8 cellular contexts compared by ENCODE assay signal in the genomic region with DNA sequence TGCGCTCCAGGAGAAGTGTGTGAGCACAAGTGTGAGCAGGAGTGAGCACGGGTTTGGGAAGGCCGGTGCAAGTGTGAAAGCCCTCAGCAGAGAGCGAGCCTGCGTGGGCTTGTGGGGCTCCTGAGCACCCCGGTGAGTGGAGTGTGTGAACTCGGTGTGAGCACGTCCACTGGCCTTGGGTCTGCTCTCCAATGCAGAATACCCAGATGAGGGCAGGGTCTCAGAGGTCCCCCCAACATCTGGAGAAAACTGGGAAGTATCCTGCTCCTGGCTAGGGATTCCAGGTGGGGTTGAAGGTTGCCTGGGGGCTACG. TPM values are rescaled to one million over a fixed set of nuclear protein-coding genes. Genes with fewer than 3 reads are reported as not detected.
DNase-seq lines count a peak whose midpoint lies in the region; TF ChIP-seq lines count a peak whose summit lies in the region.

No MANE protein-coding gene starts in this region.

- H2BK12ac ChIP-seq in trophoblast cell (ENCODE audit: low read length), result peak overlapping the region; percentile 3

- peak overlapping the region; percentile 82 for H3K14ac ChIP-seq in trophoblast cell (ENCODE audit: low read length)

- H3K9ac ChIP-seq in SK-N-MC (ENCODE audit: insufficient read length), result peak overlapping the region; percentile 80
- H3K9ac ChIP-seq in fibroblast of lung (ENCODE audit: insufficient read depth, low read length), result peak overlapping the region; percentile 11
- peak overlapping the region; percentile 80 for H3K9ac ChIP-seq in trophoblast cell (ENCODE audit: low read length)

- H4K20me1 ChIP-seq in DOHH2 (ENCODE audit: control insufficient read depth, insufficient read depth, low read depth, low read length) (no peaks in the 10 kb centered on the region), fibroblast of lung (ENCODE audit: control insufficient read depth, extremely low read depth, insufficient read depth, low read length) (no peaks in the 10 kb centered on the region)

- peak overlapping the region; percentile 99 for H3K4me3 ChIP-seq in DOHH2 (ENCODE audit: low read length)
- H3K4me3 ChIP-seq in SK-N-MC, result peak overlapping the region; percentile 84
- H3K4me3 ChIP-seq in fibroblast of lung (replicated peaks in 1 of 4; ENCODE audit: control extremely low read depth in 1 of 4, insufficient read depth in 1 of 4, low read depth in 3 of 4, low read length in 4 of 4), result peak overlapping the region; percentile 67 to 72 (median 70)
- peak overlapping the region; percentile 72 for H3K4me3 ChIP-seq in trophoblast cell (ENCODE audit: low read depth, low read length)

- peaks cover 15% of the 10 kb centered on the region for H3K79me1 ChIP-seq in trophoblast cell (ENCODE audit: low read length)

- H3K4ac ChIP-seq in trophoblast cell (ENCODE audit: low read depth, low read length), result peak overlapping the region; percentile 81

- H3K9me2 ChIP-seq in DOHH2 (replicated peaks; ENCODE audit: control insufficient read depth, low read length), result no peaks in the 10 kb centered on the region

- no peaks in the 10 kb centered on the region; the same call in 1 of the 2 replicates for H3F3A ChIP-seq in DOHH2 (ENCODE audit: control insufficient read depth, insufficient read depth)

- H2BK5ac ChIP-seq in trophoblast cell (ENCODE audit: low read depth, low read length, poor library complexity), result no peak overlapping the region

- H4K12ac ChIP-seq in trophoblast cell (ENCODE audit: low read depth, low read length), result peak overlapping the region; percentile 66

- H3K27ac ChIP-seq in DOHH2 (ENCODE audit: low read depth, low read length) (peak overlapping the region; percentile 63), SK-N-MC (peak overlapping the region; percentile 31; the same call in 1 of the 2 replicates), fibroblast of lung (ENCODE audit: insufficient read depth, low read length) (no peak overlapping the region), trophoblast cell (ENCODE audit: low read depth, low read length) (peak overlapping the region; percentile 42)

- TF ChIP-seq CTCF in DOHH2 (IDR thresholded peaks at IDR 0.05; ENCODE audit: low read depth, low read length, poor library complexity, severe bottlenecking) (no peak), fibroblast of lung (conservative IDR thresholded peaks at IDR 0.05 in 1 of 2, IDR thresholded peaks at IDR 0.05 in 1 of 2; ENCODE audit: low read depth in 1 of 2, low read length in 2 of 2) (no peak)

- H3K4me2 ChIP-seq in DOHH2 (ENCODE audit: low read length) (peak overlapping the region; percentile 87), fibroblast of lung (ENCODE audit: extremely low read depth, insufficient read depth, low read length) (peak overlapping the region; percentile 91), trophoblast cell (ENCODE audit: low read length) (peak overlapping the region; percentile 73)

- H2BK120ac ChIP-seq in trophoblast cell (ENCODE audit: insufficient read depth, low read length, poor library complexity), result no peak overlapping the region

- H4K8ac ChIP-seq in trophoblast cell (ENCODE audit: low read depth, low read length), result peak overlapping the region; percentile 85

- H3K27me3 ChIP-seq in DOHH2 (ENCODE audit: control insufficient read depth, low read length), result no peaks in the 10 kb centered on the region
- H3K27me3 ChIP-seq in fibroblast of lung (ENCODE audit: control insufficient read depth, insufficient read depth, low read length), result no peaks in the 10 kb centered on the region
- H3K27me3 ChIP-seq in trophoblast cell (ENCODE audit: insufficient read depth, low read length), result no peaks in the 10 kb centered on the region

- peak overlapping the region; percentile 70 for H3K18ac ChIP-seq in trophoblast cell (ENCODE audit: low read length)

- DNase-seq in SK-N-MC (ENCODE audit: low read depth, low spot score), result no peak
- no peak for DNase-seq in fibroblast of lung (ENCODE audit: low read depth in 2 of 2)
- DNase-seq in trophoblast cell, result no peak
- no peak for DNase-seq in NCI-H2196 treated with DMSO at 0.1 percent for 48 hours (lab: John Stamatoyannopoulos, UW; ENCODE audit: unreplicated experiment)
- DNase-seq in NK-92 treated with Interleukin-12 subunit alpha and Interleukin-12 subunit beta, amount 100 ng/mL, for 24 hours (lab: John Stamatoyannopoulos, UW), result no peak
- DNase-seq in SHP77 (lab: John Stamatoyannopoulos, UW), result no peak
- DNase-seq in foreskin melanocyte, result no peak

- H3K36me3 ChIP-seq in DOHH2 (ENCODE audit: control insufficient read depth, low read length) (peaks cover 38% of the 10 kb centered on the region), SK-N-MC (ENCODE audit: insufficient read depth, low read length) (no peaks in the 10 kb centered on the region), fibroblast of lung (ENCODE audit: control insufficient read depth, insufficient read depth, low read length) (peaks cover 2% of the 10 kb centered on the region), trophoblast cell (ENCODE audit: control insufficient read depth in 1 of 2, insufficient read depth in 2 of 2, low read length in 2 of 2) (peaks cover 2 to 8% of the 10 kb centered on the region in 2 experiments)

- no peak overlapping the region for H3K23ac ChIP-seq in trophoblast cell (ENCODE audit: low read length)

- peaks cover 52% of the 10 kb centered on the region for H3K79me2 ChIP-seq in DOHH2 (ENCODE audit: control insufficient read depth, low read length)
- H3K79me2 ChIP-seq in fibroblast of lung (ENCODE audit: control insufficient read depth, insufficient read depth, low read length), result peaks cover 3% of the 10 kb centered on the region
- peaks cover 10% of the 10 kb centered on the region for H3K79me2 ChIP-seq in trophoblast cell (ENCODE audit: control insufficient read depth, insufficient read depth, low read length, poor library complexity)

- H2AFZ ChIP-seq in fibroblast of lung (ENCODE audit: low read length), result peak overlapping the region; percentile 8
- H2AFZ ChIP-seq in trophoblast cell (ENCODE audit: insufficient read depth, low read length, poor library complexity), result peak overlapping the region; percentile 19

- WGBS in trophoblast cell (ENCODE audit: extremely low coverage, insufficient coverage, insufficient read length), result no CpG with 5 or more reads among the region's 9 CpGs

- peak overlapping the region; percentile 45 for H4K91ac ChIP-seq in trophoblast cell (ENCODE audit: low read depth, low read length)

- H3K4me1 ChIP-seq in DOHH2 (ENCODE audit: control insufficient read depth, low read length), result peaks cover 26% of the 10 kb centered on the region
- peaks cover 6% of the 10 kb centered on the region for H3K4me1 ChIP-seq in fibroblast of lung (ENCODE audit: control insufficient read depth, extremely low read depth, insufficient read depth, low read length)
- peaks cover 15 to 18% of the 10 kb centered on the region in 2 experiments for H3K4me1 ChIP-seq in trophoblast cell (ENCODE audit: control insufficient read depth in 1 of 2, insufficient read depth in 2 of 2, low read length in 2 of 2)

- peak overlapping the region; percentile 6 for H2AK5ac ChIP-seq in trophoblast cell (ENCODE audit: low read length)

- no peaks in the 10 kb centered on the region for H3K9me3 ChIP-seq in DOHH2 (ENCODE audit: control insufficient read depth, insufficient read depth, low read length)
- H3K9me3 ChIP-seq in SK-N-MC (ENCODE audit: low read depth, low read length), result no peaks in the 10 kb centered on the region
- H3K9me3 ChIP-seq in fibroblast of lung (ENCODE audit: control insufficient read depth, insufficient read depth, low read depth, low read length), result no peaks in the 10 kb centered on the region
- peaks cover 2% of the 10 kb centered on the region for H3K9me3 ChIP-seq in trophoblast cell (ENCODE audit: insufficient read depth, low read depth, low read length)

RNA-seq across cellular contexts. Expression of gene ESRRA, which starts 1.2 kb away (rescaled TPM):
- total RNA-seq in fibroblast of lung, result 32.4 and 32.5 TPM in 2 replicates
- 6.7 and 8.1 TPM in 2 replicates for polyA plus RNA-seq in fibroblast of lung
- polyA plus RNA-seq in fibroblast of lung (2012), result 9.7 and 15.2 TPM in 2 replicates
- 5.5 and 9.3 TPM in 2 replicates for polyA minus RNA-seq in fibroblast of lung (ENCODE audit: low replicate concordance)
- polyA plus RNA-seq in trophoblast cell (2013), result 20.9 and 21.0 TPM in 2 replicates

RNA-seq across cellular contexts. Expression of gene CATSPERZ, which starts 6.4 kb away (rescaled TPM):
- total RNA-seq in fibroblast of lung, result 0.33 and 1.0 TPM in 2 replicates
- 0.09 TPM in 1 of 2 replicates, not detected in the other for polyA plus RNA-seq in fibroblast of lung
- polyA plus RNA-seq in fibroblast of lung (2012), result not detected in 2 replicates
- polyA minus RNA-seq in fibroblast of lung (ENCODE audit: low replicate concordance), result not detected in 2 replicates
- polyA plus RNA-seq in trophoblast cell (2013), result 1.0 and 1.2 TPM in 2 replicates

RNA-seq across cellular contexts. Expression of gene TRMT112, which starts 10.8 kb away (rescaled TPM):
- total RNA-seq in fibroblast of lung, result 248 and 255 TPM in 2 replicates
- 161 and 222 TPM in 2 replicates for polyA plus RNA-seq in fibroblast of lung
- 265 and 320 TPM in 2 replicates for polyA plus RNA-seq in fibroblast of lung (2012)
- polyA minus RNA-seq in fibroblast of lung (ENCODE audit: low replicate concordance), result 54.4 and 59.5 TPM in 2 replicates
- polyA plus RNA-seq in trophoblast cell (2013), result 311 and 320 TPM in 2 replicates

RNA-seq across cellular contexts. Expression of gene PRDX5, which starts 11.4 kb away (rescaled TPM):
- total RNA-seq in fibroblast of lung, result 301 and 319 TPM in 2 replicates
- polyA plus RNA-seq in fibroblast of lung, result 311 and 431 TPM in 2 replicates
- polyA plus RNA-seq in fibroblast of lung (2012), result 328 and 464 TPM in 2 replicates
- polyA minus RNA-seq in fibroblast of lung (ENCODE audit: low replicate concordance), result 73.1 and 198 TPM in 2 replicates
- polyA plus RNA-seq in trophoblast cell (2013), result 161 and 166 TPM in 2 replicates

RNA-seq across cellular contexts. Expression of gene KCNK4, which starts 15.4 kb away (rescaled TPM):
- under 0.01 TPM in 1 of 2 replicates, not detected in the other for total RNA-seq in fibroblast of lung
- polyA plus RNA-seq in fibroblast of lung, result not detected in 2 replicates
- polyA plus RNA-seq in fibroblast of lung (2012), result not detected in 2 replicates
- not detected in 2 replicates for polyA minus RNA-seq in fibroblast of lung (ENCODE audit: low replicate concordance)
- 0.05 and 0.08 TPM in 2 replicates for polyA plus RNA-seq in trophoblast cell (2013)

Comparison
In these comparisons a context has a peak if more than half of its experiments do, and no peak if none do; other contexts are left out.
1. H3K9ac ChIP-seq: peak in every context shown above with its lines; median percentile 80 in SK-N-MC; 80 in trophoblast cell; 11 in fibroblast of lung.